ENCODE assay signal across 1 cellular context in the genomic region with DNA sequence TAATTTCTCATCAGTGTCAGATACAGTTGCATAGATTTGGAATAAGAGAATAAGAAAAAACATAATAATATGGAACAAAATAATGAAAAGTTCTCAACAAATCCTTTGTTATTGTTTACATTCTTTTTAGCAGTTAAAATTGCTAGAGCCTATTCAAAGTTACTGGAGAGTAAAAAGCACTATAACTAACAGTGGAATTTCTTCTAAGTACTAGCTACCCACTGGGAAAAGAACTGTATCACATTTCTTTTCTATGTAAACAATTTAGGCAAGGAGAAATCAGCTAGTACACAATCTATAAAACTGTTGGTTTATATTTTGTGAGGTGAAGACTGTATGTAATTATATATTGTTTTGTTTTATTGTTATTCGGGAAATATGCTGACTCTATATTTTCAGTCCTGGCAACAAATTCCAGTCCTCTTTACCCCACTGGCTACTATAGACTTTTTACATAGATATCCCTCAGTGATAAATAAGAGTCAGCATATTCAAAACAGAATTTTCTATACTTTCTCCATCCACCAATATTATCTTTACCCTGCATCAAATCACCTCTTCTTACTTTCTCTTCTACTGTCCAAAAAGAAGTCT.
TF ChIP-seq lines count a peak whose summit lies in the region.

No MANE protein-coding gene starts in this region.

TF ChIP-seq in HepG2, 621 proteins besides CTCF, POLR2A, EP300 and RAD21 (continued from another document):
- TF ChIP-seq SCMH1 (CRISPR knock-in tag; IDR thresholded peaks at IDR 0.05; ENCODE audit: borderline replicate concordance) = no peak
- TF ChIP-seq MAFF (IDR thresholded peaks at IDR 0.05; ENCODE audit: low read depth, low read length) = peak; percentile 69
- no peak for TF ChIP-seq ZNF235 (CRISPR knock-in tag; IDR thresholded peaks at IDR 0.05; ENCODE audit: borderline replicate concordance)
